19 cellular contexts compared by ENCODE assay signal in the genomic region with DNA sequence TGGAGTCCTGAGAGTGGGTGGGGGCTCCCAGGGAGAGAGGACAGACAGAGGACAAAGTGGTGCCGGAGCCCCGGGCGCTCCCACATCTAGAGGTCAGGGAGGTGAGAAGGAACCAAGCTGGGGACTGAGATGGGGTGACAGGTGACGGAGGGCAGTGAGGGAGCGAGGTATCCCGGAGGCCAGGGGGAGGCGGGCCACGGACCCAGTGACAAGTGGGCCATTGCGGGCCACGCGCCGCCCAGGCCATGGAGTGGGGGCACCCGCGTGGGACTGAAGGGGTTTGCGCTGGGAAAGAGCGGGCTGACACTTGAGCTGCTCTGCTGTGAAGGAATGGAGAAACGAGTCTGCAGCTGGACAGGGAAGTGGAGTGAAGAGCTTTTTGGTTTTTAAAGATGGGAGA. TPM values are rescaled to one million over a fixed set of nuclear protein-coding genes. Genes with fewer than 3 reads are reported as not detected.
A peak's percentile ranks its signal among the peaks of the same experiment; 100 is the strongest.
DNase-seq lines count a peak whose midpoint lies in the region; ATAC-seq and TF ChIP-seq lines count a peak whose summit lies in the region.
"Had no signal": no experiment of that assay in that cellular context is flagged by ENCODE, and none has a peak within 500 bp of the region (broad histone marks: within the 10 kb centered on the region; RNA-seq: fewer than 3 reads in every experiment).

No MANE protein-coding gene starts in this region.

- H3K79me1 ChIP-seq in mesendoderm (ENCODE audit: low read length), result peaks cover 9% of the 10 kb centered on the region

- H3K79me2 ChIP-seq in mesendoderm (ENCODE audit: control insufficient read depth, insufficient read depth, low read length), result peaks cover 2% of the 10 kb centered on the region

- H3K4me3 ChIP-seq in BLaER1 (no peak overlapping the region), mesendoderm (ENCODE audit: low read length) (no peak overlapping the region), brain microvascular endothelial cell (ENCODE audit: low read depth, low read length) (no peak overlapping the region)
- H3K4me3 ChIP-seq: gastrocnemius medialis, ovary, skin epidermis had no signal

- H3K4me1 Mint-ChIP-seq in T-helper 17 cell, result peaks cover 22% of the 10 kb centered on the region

- H3K4me1 ChIP-seq in BLaER1, result peaks cover 56% of the 10 kb centered on the region
- peaks cover 2% of the 10 kb centered on the region for H3K4me1 ChIP-seq in mesendoderm (ENCODE audit: control insufficient read depth, low read depth, low read length)

- no peak for DNase-seq in T-helper 17 cell
- no peak for DNase-seq in mesendoderm
- DNase-seq in substantia nigra (lab: John Stamatoyannopoulos, UW), result no peak
- DNase-seq in brain microvascular endothelial cell, result no peak
- DNase-seq: activated CD4-positive, alpha-beta T cell treated with anti-CD3 and anti-CD28 coated beads, Interleukin-2, amount 50 U/mL, for 4 hours; activated naive CD4-positive, alpha-beta T cell treated with Interleukin-2 at 50 U/mL for 16 hours; cerebellar nuclear complex; gastrocnemius medialis; KBM-7; NCI-H1105 treated with DMSO at 0.1 percent for 48 hours; NCI-H2171 treated with DMSO at 0.1 percent for 48 hours; stimulated activated naive B cell treated with anti-CD40 and anti-IgM and Interleukin-4, amounts not matched to agents 10 μg/mL and 1 μg/mL and 100 μg/mL, for 72 hours; T-helper 9 cell had no signal

- H4K20me1 ChIP-seq in BLaER1, result peaks cover 11% of the 10 kb centered on the region; the same call in 1 of the 2 replicates

- no peak overlapping the region for H4K5ac ChIP-seq in mesendoderm (ENCODE audit: low read length)

- H3K27ac ChIP-seq in 22Rv1 (peak overlapping the region; percentile 29), BLaER1 (0 out of 2 replicates have a peak overlapping the region, but pooled peaks have one; percentile 7), mesendoderm (ENCODE audit: low read depth, low read length) (no peak overlapping the region), substantia nigra (ENCODE audit: low read depth, low read length, poor library complexity, severe bottlenecking) (no peak overlapping the region), brain microvascular endothelial cell (no peak overlapping the region)
- H3K27ac ChIP-seq: gastrocnemius medialis, ovary, skin epidermis had no signal

- peaks cover 25% of the 10 kb centered on the region for H3K36me3 ChIP-seq in BLaER1
- H3K36me3 ChIP-seq in mesendoderm (ENCODE audit: control insufficient read depth, insufficient read depth, low read length), result no peaks in the 10 kb centered on the region
- peaks cover 9% of the 10 kb centered on the region for H3K36me3 ChIP-seq in brain microvascular endothelial cell (replicated peaks)
- H3K36me3 ChIP-seq: ovary had no signal

- no peak overlapping the region for H3K23ac ChIP-seq in mesendoderm (ENCODE audit: low read length)

- H3K27me3 Mint-ChIP-seq in T-helper 17 cell, result no peaks in the 10 kb centered on the region
- H3K27me3 Mint-ChIP-seq: stimulated activated naive B cell treated with anti-CD40 and anti-IgM and Interleukin-4, amounts not matched to agents 10 μg/mL and 1 μg/mL and 100 μg/mL, for 72 hours had no signal

- H3K27me3 ChIP-seq in BLaER1, result no peaks in the 10 kb centered on the region
- H3K27me3 ChIP-seq in mesendoderm (ENCODE audit: insufficient read depth, low read length, poor library complexity), result no peaks in the 10 kb centered on the region
- H3K27me3 ChIP-seq in brain microvascular endothelial cell (replicated peaks), result no peaks in the 10 kb centered on the region
- H3K27me3 ChIP-seq: gastrocnemius medialis, ovary had no signal

- peaks cover 2% of the 10 kb centered on the region for H3K36me3 Mint-ChIP-seq in T-helper 17 cell (ENCODE audit: low read depth)

- no peak for ATAC-seq in T-helper 17 cell
- no peak for ATAC-seq in GM19395 (IDR thresholded peaks at IDR 0.05; ENCODE audit: unreplicated experiment)
- ATAC-seq in GM21526 (IDR thresholded peaks at IDR 0.05; ENCODE audit: low FRiP score, unreplicated experiment), result no peak
- ATAC-seq: gastrocnemius medialis; stimulated activated naive B cell treated with anti-CD40 and anti-IgM and Interleukin-4, amounts not matched to agents 10 μg/mL and 1 μg/mL and 100 μg/mL, for 72 hours had no signal

- H3K4me2 ChIP-seq in BLaER1 (peak overlapping the region; percentile 39), mesendoderm (ENCODE audit: low read length) (no peak overlapping the region)

- no peak overlapping the region for H3K27ac Mint-ChIP-seq in T-helper 17 cell
- H3K27ac Mint-ChIP-seq: stimulated activated naive B cell treated with anti-CD40 and anti-IgM and Interleukin-4, amounts not matched to agents 10 μg/mL and 1 μg/mL and 100 μg/mL, for 72 hours had no signal

- H4K8ac ChIP-seq in mesendoderm (ENCODE audit: low read depth, low read length), result no peak overlapping the region

- H3K4ac ChIP-seq in mesendoderm (ENCODE audit: low read depth, low read length), result no peak overlapping the region

- H3K4me3 Mint-ChIP-seq in T-helper 17 cell, result peak overlapping the region; percentile 77

- H3K9me3 ChIP-seq in BLaER1, result no peaks in the 10 kb centered on the region
- no peaks in the 10 kb centered on the region for H3K9me3 ChIP-seq in T-helper 17 cell (ENCODE audit: control insufficient read depth, low read length, poor library complexity, severe bottlenecking)
- H3K9me3 ChIP-seq: gastrocnemius medialis, ovary had no signal

- no CpG with 5 or more reads among the region's 17 CpGs for WGBS in mesendoderm (ENCODE audit: extremely low coverage, insufficient coverage, low lambda C conversion rate)

- H2BK5ac ChIP-seq in mesendoderm (ENCODE audit: low read length), result no peak overlapping the region

- H2AK5ac ChIP-seq in mesendoderm (ENCODE audit: low read length), result no peak overlapping the region

- peak overlapping the region; percentile 46; the same call in 1 of the 2 replicates for H3K9ac ChIP-seq in BLaER1
- H3K9ac ChIP-seq in mesendoderm (ENCODE audit: low read length), result no peak overlapping the region

- no peak for TF ChIP-seq CTCF in 22Rv1 (IDR thresholded peaks at IDR 0.05)
- TF ChIP-seq CTCF in brain microvascular endothelial cell (IDR thresholded peaks at IDR 0.05; ENCODE audit: low read depth, low read length, missing control alignments), result no peak

- H3K56ac ChIP-seq in mesendoderm (ENCODE audit: low read length), result peak overlapping the region; percentile 15

- H2BK120ac ChIP-seq in mesendoderm (ENCODE audit: low read depth, low read length), result no peak overlapping the region

- H2BK15ac ChIP-seq in mesendoderm (replicated peaks; ENCODE audit: low read depth), result no peak overlapping the region

- no peak overlapping the region for H3K18ac ChIP-seq in mesendoderm (ENCODE audit: low read length)

- in situ Hi-C loops in brain microvascular endothelial cell (cut with HindIII; ENCODE audit: low pct_ligation_motif_present, low sequenced_read_pairs), result no loop called here

RNA-seq across cellular contexts. Expression of a gene that starts 2.6 kb away (rescaled TPM):
- 10 to 100 TPM; 19.4 to 25.5 TPM for total RNA-seq in T-helper 17 cell
- 7.8 TPM for polyA plus RNA-seq in mesendoderm (2013, experiment 1 of 2)
- polyA plus RNA-seq in mesendoderm (2013, experiment 2 of 2), result 8.9 TPM

RNA-seq across cellular contexts. Expression of a gene that starts 5.9 kb away (rescaled TPM):
- total RNA-seq in T-helper 17 cell, result 10 to 100 TPM in 1 of 2 donors, 1 to 10 TPM in 1; 9.1 to 11.9 TPM
- polyA plus RNA-seq in mesendoderm (2013, experiment 1 of 2), result 23.8 TPM
- 26.3 TPM for polyA plus RNA-seq in mesendoderm (2013, experiment 2 of 2)

RNA-seq across cellular contexts. Expression of a gene that starts 9.2 kb away (rescaled TPM):
- under 1 TPM; 0.08 to 0.47 TPM for total RNA-seq in T-helper 17 cell
- 0.31 TPM for polyA plus RNA-seq in mesendoderm (2013, experiment 1 of 2)
- polyA plus RNA-seq in mesendoderm (2013, experiment 2 of 2), result 0.28 TPM

RNA-seq across cellular contexts. Expression of a gene that starts 14.5 kb away (rescaled TPM):
- total RNA-seq in T-helper 17 cell, result not detected
- 0.20 TPM for polyA plus RNA-seq in mesendoderm (2013, experiment 1 of 2)
- 0.15 TPM for polyA plus RNA-seq in mesendoderm (2013, experiment 2 of 2)
- total RNA-seq: gastrocnemius medialis, ovary had no signal
- polyA plus RNA-seq: ovary had no signal

RNA-seq across cellular contexts. Expression of a gene that starts 17.6 kb away (rescaled TPM):
- total RNA-seq in T-helper 17 cell, result 1 to 10 TPM; 6.5 to 7.2 TPM
- polyA plus RNA-seq in mesendoderm (2013, experiment 1 of 2), result 16.5 TPM
- polyA plus RNA-seq in mesendoderm (2013, experiment 2 of 2), result 16.9 TPM

Comparison
In these comparisons a context has a peak if more than half of its experiments do, and no peak if none do; other contexts are left out.
1. H3K27ac ChIP-seq: peak in 22Rv1 (single experiment) and BLaER1 (single experiment); none in mesendoderm (single experiment), substantia nigra (single experiment) and brain microvascular endothelial cell (single experiment).